9 cellular contexts compared by ENCODE assay signal in the genomic region with DNA sequence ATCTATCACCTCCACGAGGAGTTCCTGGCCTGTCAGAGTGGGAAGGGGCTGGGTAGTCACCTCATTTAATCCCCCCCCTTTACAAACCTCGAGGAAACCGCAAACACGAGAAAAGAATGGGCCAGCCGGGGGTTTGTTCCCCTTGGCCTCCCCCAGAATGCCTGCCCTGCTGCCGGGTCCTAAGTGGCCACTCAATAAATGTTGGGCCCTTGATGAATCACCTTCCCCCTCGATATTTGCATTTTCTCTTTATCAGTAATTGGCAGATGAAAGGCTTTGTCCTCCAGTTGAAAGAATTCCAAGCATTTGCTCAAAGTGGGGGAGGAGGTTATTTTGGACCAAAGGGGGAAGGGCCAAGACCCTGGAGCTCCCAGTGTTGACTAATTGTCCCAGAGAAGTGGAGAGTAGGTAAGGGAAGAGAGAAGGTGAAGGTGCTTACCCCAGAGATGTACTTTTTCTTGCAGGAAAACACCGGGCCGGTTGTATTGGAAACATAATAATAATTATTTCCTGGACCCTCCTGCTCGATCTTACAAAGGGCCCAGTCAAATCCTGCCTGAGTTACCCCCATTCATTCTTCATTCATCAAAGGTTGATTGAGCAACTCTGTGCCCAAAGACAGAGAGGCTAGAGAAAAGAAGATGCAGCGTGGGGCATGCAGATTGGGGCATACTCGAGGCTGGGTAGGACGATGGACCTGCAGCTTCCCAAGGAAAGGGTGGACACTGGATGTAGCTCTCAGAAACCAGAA. TPM values are rescaled to one million over a fixed set of nuclear protein-coding genes. Genes with fewer than 3 reads are reported as not detected.
DNase-seq lines count a peak whose midpoint lies in the region; ATAC-seq and TF ChIP-seq lines count a peak whose summit lies in the region.
"Had no signal": no experiment of that assay in that cellular context is flagged by ENCODE, and none has a peak within 500 bp of the region (broad histone marks: within the 10 kb centered on the region; RNA-seq: fewer than 3 reads in every experiment).

No MANE protein-coding gene starts in this region.

- no peaks in the 10 kb centered on the region for H3K27me3 ChIP-seq in SJCRH30
- H3K27me3 ChIP-seq in fibroblast of lung (ENCODE audit: control insufficient read depth, insufficient read depth, low read length): no peaks in the 10 kb centered on the region

- ATAC-seq in HG02938 (IDR thresholded peaks at IDR 0.05; ENCODE audit: unreplicated experiment) (no peak), mucosa of descending colon (no peak)

- H3K79me2 ChIP-seq in fibroblast of lung (ENCODE audit: control insufficient read depth, insufficient read depth, low read length): peaks cover 9% of the 10 kb centered on the region

- H3K36me3 ChIP-seq in SJCRH30 (no peaks in the 10 kb centered on the region), fibroblast of lung (ENCODE audit: control insufficient read depth, insufficient read depth, low read length) (no peaks in the 10 kb centered on the region), mucosa of descending colon (ENCODE audit: low read depth) (no peaks in the 10 kb centered on the region)

- H3K9ac ChIP-seq in fibroblast of lung (ENCODE audit: insufficient read depth, low read length): peak overlapping the region; percentile 18

- intact Hi-C loops in mucosa of descending colon (cut with DNase I, micrococcal nuclease): no loop called here

- H3K9me3 ChIP-seq in SJCRH30 (replicated peaks): no peaks in the 10 kb centered on the region
- no peaks in the 10 kb centered on the region for H3K9me3 ChIP-seq in fibroblast of lung (ENCODE audit: control insufficient read depth, insufficient read depth, low read depth, low read length)
- no peaks in the 10 kb centered on the region for H3K9me3 ChIP-seq in mucosa of descending colon

- H2AFZ ChIP-seq in fibroblast of lung (ENCODE audit: low read length): peak overlapping the region; percentile 6

- no peak for TF ChIP-seq CTCF in fibroblast of lung (conservative IDR thresholded peaks at IDR 0.05 in 1 of 2, IDR thresholded peaks at IDR 0.05 in 1 of 2; ENCODE audit: low read depth in 1 of 2, low read length in 2 of 2)
- TF ChIP-seq CTCF in mucosa of descending colon (IDR thresholded peaks at IDR 0.05): no peak

- H4K20me1 ChIP-seq in fibroblast of lung (ENCODE audit: control insufficient read depth, extremely low read depth, insufficient read depth, low read length): no peaks in the 10 kb centered on the region

- H3K4me1 ChIP-seq in SJCRH30: peaks cover 9% of the 10 kb centered on the region
- H3K4me1 ChIP-seq in fibroblast of lung (ENCODE audit: control insufficient read depth, extremely low read depth, insufficient read depth, low read length): peaks cover 19% of the 10 kb centered on the region
- peaks cover 8% of the 10 kb centered on the region for H3K4me1 ChIP-seq in mucosa of descending colon (ENCODE audit: low read depth)

- no peak overlapping the region; the same call in 1 of the 2 replicates for H3K27ac ChIP-seq in SJCRH30
- H3K27ac ChIP-seq in fibroblast of lung (ENCODE audit: insufficient read depth, low read length): peak overlapping the region; percentile 83

- DNase-seq in G401 (ENCODE audit: low spot score) (peak; percentile 48), SJCRH30 (no peak), fibroblast of lung (ENCODE audit: low read depth in 2 of 2) (peak in 1 of 2 donors; percentile 72), retina (peak; percentile 44), DMS153 treated with DMSO at 0.1 percent for 48 hours (lab: John Stamatoyannopoulos, UW; ENCODE audit: unreplicated experiment) (no peak), NCI-H748 (lab: John Stamatoyannopoulos, UW; ENCODE audit: unreplicated experiment) (no peak), mucosa of descending colon (no peak)
- DNase-seq: NCI-H345 had no signal

- in situ Hi-C loops in G401 (cut with HindIII; ENCODE audit: low sequenced_read_pairs): no loop called here

- H3K4me3 ChIP-seq in SJCRH30: peak overlapping the region; percentile 63
- H3K4me3 ChIP-seq in fibroblast of lung (replicated peaks in 1 of 4; ENCODE audit: control extremely low read depth in 1 of 4, insufficient read depth in 1 of 4, low read depth in 3 of 4, low read length in 4 of 4): peak overlapping the region; percentile 11 to 79 (median 45)
- H3K4me3 ChIP-seq in mucosa of descending colon: no peak overlapping the region

- H3K4me2 ChIP-seq in fibroblast of lung (ENCODE audit: extremely low read depth, insufficient read depth, low read length): peak overlapping the region; percentile 75

RNA-seq across cellular contexts. Expression of gene KDM2B, which starts 1.9 kb away (rescaled TPM):
- total RNA-seq in G401 (2014; rRNA removed; shearing (Covaris generic)): 43.8 and 73.4 TPM in 2 replicates
- 44.0 and 48.4 TPM in 2 replicates for total RNA-seq in SJCRH30 (2014; rRNA removed; shearing (Covaris generic))
- 13.1 and 21.6 TPM in 2 replicates for total RNA-seq in fibroblast of lung
- 9.8 and 18.7 TPM in 2 replicates for polyA plus RNA-seq in fibroblast of lung
- 12.3 and 20.7 TPM in 2 replicates for polyA plus RNA-seq in fibroblast of lung (2012)
- 99.6 and 117 TPM in 2 replicates for polyA minus RNA-seq in fibroblast of lung (ENCODE audit: low replicate concordance)
- 10 to 100 TPM; 17.9 to 24.5 (median 18.3) TPM for total RNA-seq in mucosa of descending colon

RNA-seq across cellular contexts. Expression of gene ORAI1, which starts 43.6 kb away (rescaled TPM):
- total RNA-seq in G401 (2014; rRNA removed; shearing (Covaris generic)): 22.3 and 27.4 TPM in 2 replicates
- 11.5 and 12.2 TPM in 2 replicates for total RNA-seq in SJCRH30 (2014; rRNA removed; shearing (Covaris generic))
- 5.6 and 8.1 TPM in 2 replicates for total RNA-seq in fibroblast of lung
- 7.4 and 13.0 TPM in 2 replicates for polyA plus RNA-seq in fibroblast of lung
- polyA plus RNA-seq in fibroblast of lung (2012): 14.4 and 25.9 TPM in 2 replicates
- polyA minus RNA-seq in fibroblast of lung (ENCODE audit: low replicate concordance): 14.4 and 16.0 TPM in 2 replicates
- total RNA-seq in mucosa of descending colon: 10 to 100 TPM in 2 of 3 donors, 1 to 10 TPM in 1; 8.2 to 17.6 (median 13.6) TPM

Comparison
In these comparisons a context has a peak if more than half of its experiments do, and no peak if none do; other contexts are left out.
1. DNase-seq: peak in G401 (single experiment) and retina (single experiment); none in SJCRH30 (0 of 2), DMS153 treated with DMSO at 0.1 percent for 48 hours (single experiment), NCI-H748 (single experiment) and mucosa of descending colon (0 of 3).